9 cellular contexts compared by ENCODE assay signal in the genomic region with DNA sequence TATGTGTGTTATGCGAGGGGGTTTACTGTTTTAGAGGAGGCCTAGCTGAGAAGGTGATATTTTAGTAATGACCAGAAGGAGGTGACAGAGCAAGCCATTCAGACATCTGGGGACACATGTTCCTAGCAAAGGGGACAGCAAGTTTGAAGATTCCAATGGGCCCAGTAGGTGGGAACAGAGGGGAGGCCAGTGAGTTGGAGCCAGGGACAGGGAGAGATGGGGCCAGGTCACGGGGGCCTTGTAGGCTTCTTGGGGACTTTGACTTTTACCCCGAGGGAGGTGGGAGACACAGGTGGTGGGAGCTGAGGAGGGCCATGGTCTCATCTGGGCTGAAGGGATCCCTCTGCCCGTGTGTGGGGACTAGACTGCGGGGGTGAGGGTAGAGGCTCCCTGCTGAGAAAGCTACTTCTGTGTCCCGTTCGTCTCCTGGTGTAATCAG.
DNase-seq lines count a peak whose midpoint lies in the region; ATAC-seq and TF ChIP-seq lines count a peak whose summit lies in the region.
"Had no signal": no experiment of that assay in that cellular context is flagged by ENCODE, and none has a peak within 500 bp of the region (broad histone marks: within the 10 kb centered on the region; RNA-seq: fewer than 3 reads in every experiment).

No MANE protein-coding gene starts in this region.

- peaks cover 31% of the 10 kb centered on the region for H3K4me1 Mint-ChIP-seq in stimulated activated naive CD8-positive, alpha-beta T cell treated with anti-CD3 and anti-CD28 coated beads, Interleukin-15, Interleukin-2, amounts not matched to agents 100 ng/mL and 50 ng/mL, for 24 hours (ENCODE audit: low read depth)
- H3K4me1 Mint-ChIP-seq in stimulated activated naive CD8-positive, alpha-beta T cell treated with anti-CD3 and anti-CD28 coated beads, Interleukin-15, amount 100 ng/mL, for 72 hours, result peaks cover 31% of the 10 kb centered on the region

- peak overlapping the region; percentile 68 for H3K27ac Mint-ChIP-seq in stimulated activated naive CD8-positive, alpha-beta T cell treated with anti-CD3 and anti-CD28 coated beads, Interleukin-15, Interleukin-2, amounts not matched to agents 100 ng/mL and 50 ng/mL, for 24 hours
- no peak overlapping the region for H3K27ac Mint-ChIP-seq in stimulated activated naive CD8-positive, alpha-beta T cell treated with anti-CD3 and anti-CD28 coated beads, Interleukin-15, amount 100 ng/mL, for 72 hours

- H3K9me3 ChIP-seq in OCI-LY3 (ENCODE audit: insufficient read depth, low read length) (no peaks in the 10 kb centered on the region), right atrium auricular region (no peaks in the 10 kb centered on the region), vagina (no peaks in the 10 kb centered on the region)
- H3K9me3 ChIP-seq: right lobe of liver had no signal

- H3K27me3 Mint-ChIP-seq in stimulated activated naive CD8-positive, alpha-beta T cell treated with anti-CD3 and anti-CD28 coated beads, Interleukin-15, Interleukin-2, amounts not matched to agents 100 ng/mL and 50 ng/mL, for 24 hours, result peaks cover 11% of the 10 kb centered on the region
- H3K27me3 Mint-ChIP-seq in stimulated activated naive CD8-positive, alpha-beta T cell treated with anti-CD3 and anti-CD28 coated beads, Interleukin-15, amount 100 ng/mL, for 72 hours, result peaks cover 24% of the 10 kb centered on the region

- H3K27me3 ChIP-seq in OCI-LY3 (ENCODE audit: low read depth, low read length) (no peaks in the 10 kb centered on the region), right atrium auricular region (no peaks in the 10 kb centered on the region), vagina (no peaks in the 10 kb centered on the region)
- H3K27me3 ChIP-seq: right lobe of liver had no signal

- no peak overlapping the region for H2AFZ ChIP-seq in OCI-LY3 (ENCODE audit: low read depth, low read length)

- peaks cover 83% of the 10 kb centered on the region for H3K4me1 ChIP-seq in OCI-LY3 (ENCODE audit: low read length)
- H3K4me1 ChIP-seq in right atrium auricular region, result peaks cover 0 to 65% of the 10 kb centered on the region in 2 donors
- peaks cover 34% of the 10 kb centered on the region for H3K4me1 ChIP-seq in vagina

- DNase-seq in stimulated activated naive CD8-positive, alpha-beta T cell treated with anti-CD3 and anti-CD28 coated beads, Interleukin-15, amount 100 ng/mL, for 72 hours, result no peak
- DNase-seq in right atrium auricular region (ENCODE audit: low spot score) (no peak), vagina (ENCODE audit: extremely low spot score in 2 of 2) (no peak), ecto neural progenitor cell (ENCODE audit: low spot score) (no peak)
- DNase-seq in effector CD4-positive, alpha-beta T cell, result no peak
- DNase-seq: right lobe of liver had no signal

- H3K79me2 ChIP-seq in OCI-LY3 (ENCODE audit: low read length), result peaks cover 58% of the 10 kb centered on the region

- ATAC-seq in stimulated activated naive CD8-positive, alpha-beta T cell treated with anti-CD3 and anti-CD28 coated beads, Interleukin-15, amount 100 ng/mL, for 72 hours, result no peak
- ATAC-seq in GM19035 (IDR thresholded peaks at IDR 0.05; ENCODE audit: unreplicated experiment), result no peak

- peak overlapping the region; percentile 85 for H3K4me2 ChIP-seq in OCI-LY3 (ENCODE audit: low read length)

- H3K9ac ChIP-seq in OCI-LY3 (ENCODE audit: low read length), result peak overlapping the region; percentile 98

- no peaks in the 10 kb centered on the region for H3K9me3 Mint-ChIP-seq in stimulated activated naive CD8-positive, alpha-beta T cell treated with anti-CD3 and anti-CD28 coated beads, Interleukin-15, Interleukin-2, amounts not matched to agents 100 ng/mL and 50 ng/mL, for 24 hours
- no peaks in the 10 kb centered on the region for H3K9me3 Mint-ChIP-seq in stimulated activated naive CD8-positive, alpha-beta T cell treated with anti-CD3 and anti-CD28 coated beads, Interleukin-15, amount 100 ng/mL, for 72 hours

- H3K36me3 ChIP-seq in OCI-LY3 (replicated peaks; ENCODE audit: low read depth, low read length), result peaks cover 34% of the 10 kb centered on the region
- H3K36me3 ChIP-seq in right atrium auricular region, result no peaks in the 10 kb centered on the region
- H3K36me3 ChIP-seq in vagina, result no peaks in the 10 kb centered on the region

- TF ChIP-seq CTCF in OCI-LY3 (IDR thresholded peaks at IDR 0.05; ENCODE audit: low read depth, low read length), result peak; percentile 52
- peak in 1 of 2 donors; percentile 38 for TF ChIP-seq CTCF in right atrium auricular region (IDR thresholded peaks at IDR 0.05)
- TF ChIP-seq CTCF in vagina (IDR thresholded peaks at IDR 0.05), result no peak

- H3K4me3 ChIP-seq in OCI-LY3 (ENCODE audit: low read length) (peak overlapping the region; percentile 40; the same call in 1 of the 2 replicates), right atrium auricular region (no peak overlapping the region), vagina (no peak overlapping the region)
- H3K4me3 ChIP-seq: right lobe of liver had no signal

- no peaks in the 10 kb centered on the region for H4K20me1 ChIP-seq in OCI-LY3 (ENCODE audit: insufficient read depth, low read length)

- no peak for TF ChIP-seq POLR2A in vagina (IDR thresholded peaks at IDR 0.05)

- H3K27ac ChIP-seq in OCI-LY3 (ENCODE audit: low read length), result peak overlapping the region; percentile 97
- peak overlapping the region; percentile 81 for H3K27ac ChIP-seq in right atrium auricular region
- H3K27ac ChIP-seq in vagina, result peak overlapping the region; percentile 5
- H3K27ac ChIP-seq: right lobe of liver had no signal

- H3K4me3 Mint-ChIP-seq in stimulated activated naive CD8-positive, alpha-beta T cell treated with anti-CD3 and anti-CD28 coated beads, Interleukin-15, Interleukin-2, amounts not matched to agents 100 ng/mL and 50 ng/mL, for 24 hours, result no peak overlapping the region
- H3K4me3 Mint-ChIP-seq in stimulated activated naive CD8-positive, alpha-beta T cell treated with anti-CD3 and anti-CD28 coated beads, Interleukin-15, amount 100 ng/mL, for 72 hours, result no peak overlapping the region

- H3K36me3 Mint-ChIP-seq in stimulated activated naive CD8-positive, alpha-beta T cell treated with anti-CD3 and anti-CD28 coated beads, Interleukin-15, Interleukin-2, amounts not matched to agents 100 ng/mL and 50 ng/mL, for 24 hours (ENCODE audit: low read depth), result no peaks in the 10 kb centered on the region

- intact Hi-C loops in vagina (cut with DNase I), result loop anchor here (10.0 kb wide), 2 partner anchors 55 to 75 kb away; a partner anchor contains a TSS

Comparison
In these comparisons a context has a peak if more than half of its experiments do, and no peak if none do; other contexts are left out.
1. H3K27ac ChIP-seq: peak in every context shown above with its lines; median percentile 97 in OCI-LY3; 81 in right atrium auricular region; 5 in vagina.